In genomic region chr2:200575957-200576356, GRCh38 we compare ENCODE assay signal across 10 cellular contexts. TPM values are rescaled to one million over a fixed set of nuclear protein-coding genes. Genes with fewer than 3 reads are reported as not detected.
A peak's percentile ranks its signal among the peaks of the same experiment; 100 is the strongest.
DNase-seq lines count a peak whose midpoint lies in the region; ATAC-seq and TF ChIP-seq lines count a peak whose summit lies in the region.
"Had no signal": no experiment of that assay in that cellular context is flagged by ENCODE, and none has a peak within 500 bp of the region (broad histone marks: within the 10 kb centered on the region; RNA-seq: fewer than 3 reads in every experiment).

No MANE protein-coding gene starts in this region.

- H3K27ac Mint-ChIP-seq in GM23338 (no peak overlapping the region), T-helper 17 cell (peak overlapping the region; percentile 72), immature natural killer cell (peak overlapping the region in 1 of 6 donors; percentile 32)

- no peaks in the 10 kb centered on the region for H3K4me1 Mint-ChIP-seq in GM23338
- H3K4me1 Mint-ChIP-seq in T-helper 17 cell = no peaks in the 10 kb centered on the region
- H3K4me1 Mint-ChIP-seq in immature natural killer cell = no peaks in the 10 kb centered on the region

- H2AFZ ChIP-seq in GM23338 = no peak overlapping the region

- no peaks in the 10 kb centered on the region for H3F3A ChIP-seq in GM23338 (replicated peaks; ENCODE audit: low read depth)

- DNase-seq in AG20443 (ENCODE audit: low spot score) (peak; percentile 36), GM23338 (ENCODE audit: low spot score) (peak; percentile 21), T-helper 17 cell (no peak), immature natural killer cell (peak in 2 of 3 donors; percentile 5 to 29), GM19240 (ENCODE audit: insufficient read length, low spot score) (no peak), NCI-H1092 treated with DMSO at 0.1 percent for 48 hours (lab: John Stamatoyannopoulos, UW) (no peak)
- no peak for DNase-seq in activated T-cell treated with anti-CD3 and anti-CD28 coated beads, Interleukin-2, amount 50 U/mL, for 48 hours
- DNase-seq: amniotic stem cell had no signal

- ATAC-seq in GM23338 = no peak
- ATAC-seq in T-helper 17 cell = no peak
- ATAC-seq in GM19395 (IDR thresholded peaks at IDR 0.05; ENCODE audit: unreplicated experiment) = no peak

- no peak overlapping the region for H3K4me3 ChIP-seq in GM23338
- H3K4me3 ChIP-seq: SK-N-MC had no signal

- no peaks in the 10 kb centered on the region for H3K79me2 ChIP-seq in GM23338 (replicated peaks; ENCODE audit: insufficient read depth)

- H3K27ac ChIP-seq in GM23338 (ENCODE audit: low read depth) = no peak overlapping the region
- H3K27ac ChIP-seq: SK-N-MC had no signal

- H4K20me1 ChIP-seq in GM23338 (replicated peaks; ENCODE audit: insufficient read depth) = no peaks in the 10 kb centered on the region

- no peaks in the 10 kb centered on the region for H3K9me3 ChIP-seq in T-helper 17 cell (ENCODE audit: control insufficient read depth, low read length, poor library complexity, severe bottlenecking)

- no peaks in the 10 kb centered on the region for H3K27me3 Mint-ChIP-seq in GM23338 (ENCODE audit: insufficient read depth, low read depth, poor library complexity)
- H3K27me3 Mint-ChIP-seq in T-helper 17 cell = no peaks in the 10 kb centered on the region
- H3K27me3 Mint-ChIP-seq in immature natural killer cell (ENCODE audit: low read depth in 3 of 3) = peaks cover 0 to 1% (median 0%) of the 10 kb centered on the region in 3 donors

- no peaks in the 10 kb centered on the region for H3K27me3 ChIP-seq in GM23338 (ENCODE audit: insufficient read depth)

- no peak overlapping the region for H3K4me2 ChIP-seq in GM23338

- H3K9me2 ChIP-seq in GM23338 (ENCODE audit: insufficient read depth) = no peaks in the 10 kb centered on the region

- TF ChIP-seq CTCF in GM23338 (conservative IDR thresholded peaks at IDR 0.05; ENCODE audit: low read depth in 2 of 2) = peak in 1 of 2 experiments; percentile 63; a peak in 3 of 4 replicates

- no peaks in the 10 kb centered on the region for H3K9me3 Mint-ChIP-seq in GM23338
- H3K9me3 Mint-ChIP-seq in immature natural killer cell = no peaks in the 10 kb centered on the region

- H3K4me3 Mint-ChIP-seq in GM23338 (no peak overlapping the region), T-helper 17 cell (no peak overlapping the region), immature natural killer cell (no peak overlapping the region)

- H3K36me3 ChIP-seq in GM23338 (ENCODE audit: insufficient read depth) = no peaks in the 10 kb centered on the region

- H3K36me3 Mint-ChIP-seq in GM23338 (ENCODE audit: low read depth) = 0 out of 3 replicates have a peak, but pooled peaks cover 7% of the 10 kb centered on the region
- no peaks in the 10 kb centered on the region for H3K36me3 Mint-ChIP-seq in T-helper 17 cell (ENCODE audit: low read depth)
- peaks cover 0 to 29% (median 22%) of the 10 kb centered on the region in 3 donors for H3K36me3 Mint-ChIP-seq in immature natural killer cell

- no peaks in the 10 kb centered on the region for H3K4me1 ChIP-seq in GM23338 (ENCODE audit: insufficient read depth)

TF ChIP-seq in GM23338, 12 proteins besides CTCF, POLR2A, EP300 and RAD21:
- TF ChIP-seq STAT1 (IDR thresholded peaks at IDR 0.05; ENCODE audit: unreplicated experiment) (no peak), POLR2AphosphoS5 (IDR thresholded peaks at IDR 0.05; ENCODE audit: low read depth) (no peak), ZNF462 (CRISPR knock-in tag; IDR thresholded peaks at IDR 0.05) (no peak), ZNF331 (CRISPR knock-in tag; IDR thresholded peaks at IDR 0.05; ENCODE audit: low read depth) (no peak), ETS1 (IDR thresholded peaks at IDR 0.05) (no peak), EZH2 (IDR thresholded peaks at IDR 0.05; ENCODE audit: low read depth, unreplicated experiment) (no peak)

RNA-seq across cellular contexts. Expression of gene AOX1, which starts 9.9 kb away (rescaled TPM):
- 3.1 and 5.0 TPM in 2 replicates for total RNA-seq in GM23338 (2014; rRNA removed; shearing (Covaris generic))
- polyA plus RNA-seq in GM23338 (2016; fragmentation: Nextera tagmentation; extraction: Ambion mirVana) = 1.0 and 1.4 TPM in 2 replicates
- not detected for total RNA-seq in T-helper 17 cell
- not detected for polyA plus RNA-seq in immature natural killer cell

RNA-seq across cellular contexts. Expression of gene SGO2, which starts 50.0 kb away (rescaled TPM):
- total RNA-seq in GM23338 (2014; rRNA removed; shearing (Covaris generic)) = 32.6 and 40.4 TPM in 2 replicates
- polyA plus RNA-seq in GM23338 (2016; fragmentation: Nextera tagmentation; extraction: Ambion mirVana) (36.5 and 47.7 TPM in 2 replicates), immature natural killer cell (1 to 10 TPM; 3.4 to 6.1 (median 4.3) TPM)
- 1 to 10 TPM; 1.2 to 1.5 TPM for total RNA-seq in T-helper 17 cell

Comparison
In these comparisons a context has a peak if more than half of its experiments do, and no peak if none do; other contexts are left out.
1. DNase-seq: peak in AG20443 (single experiment), GM23338 (single experiment) and immature natural killer cell (2 of 3); none in T-helper 17 cell (0 of 3), GM19240 (single experiment), activated T-cell treated with anti-CD3 and anti-CD28 coated beads, Interleukin-2, amount 50 U/mL, for 48 hours (0 of 2) and NCI-H1092 treated with DMSO at 0.1 percent for 48 hours (single experiment).
2. RNA of gene SGO2, which starts 50.0 kb away (total RNA-seq): 32.6 to 40.4 TPM in GM23338; 1.2 to 1.5 TPM in T-helper 17 cell; every median in the first group is over 10 times any median in the second.